In the genomic region with DNA sequence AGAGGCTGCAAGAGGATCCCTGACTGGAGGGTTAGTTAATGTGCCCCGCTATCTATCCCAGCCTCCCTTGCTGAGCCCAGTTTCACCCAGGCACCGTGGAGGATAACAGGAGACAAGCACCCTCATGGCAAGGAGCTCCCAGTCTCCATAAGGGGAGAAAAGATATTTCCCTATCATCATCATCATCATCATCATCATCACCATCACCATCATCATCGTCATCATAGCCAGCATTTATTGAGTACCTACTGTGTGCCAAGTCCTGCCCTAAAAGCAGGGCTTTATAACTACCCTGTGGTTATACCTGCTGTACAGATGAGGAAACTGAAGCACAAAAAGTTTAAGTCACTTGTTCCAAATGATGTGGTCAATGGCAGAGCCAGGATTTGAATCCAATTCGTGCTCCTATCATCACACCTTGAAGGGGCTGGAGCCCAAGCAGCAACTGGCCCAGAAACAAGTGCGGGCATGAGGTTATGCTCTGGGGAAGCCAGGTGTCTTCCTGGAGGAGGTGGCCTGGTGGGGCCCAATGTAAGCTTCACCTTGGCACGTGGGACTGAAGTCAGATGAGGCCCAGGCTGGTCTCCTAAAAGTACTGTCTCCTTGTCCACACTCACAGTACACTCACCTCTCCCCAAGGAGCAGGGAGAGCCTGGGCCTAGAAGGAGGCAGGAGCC, we compare ENCODE assay signal across 34 cellular contexts. TPM values are rescaled to one million over a fixed set of nuclear protein-coding genes. Genes with fewer than 3 reads are reported as not detected.
"Had no signal": no experiment of that assay in that cellular context is flagged by ENCODE, and none has a peak within 500 bp of the region (broad histone marks: within the 10 kb centered on the region; RNA-seq: fewer than 3 reads in every experiment).

No MANE protein-coding gene starts in this region.

- DNase-seq: activated CD4-positive, alpha-beta T cell treated with anti-CD3 and anti-CD28 coated beads for 36 hours; activated CD4-positive, alpha-beta T cell treated with anti-CD3 and anti-CD28 coated beads, Interleukin-2, amount 10 ng/mL, durations not matched to agents 7 days and 5 days; activated CD4-positive, alpha-beta T cell treated with anti-CD3 and anti-CD28 coated beads, Interleukin-2, amount 50 U/mL, for 48 hours; activated CD8-positive, alpha-beta T cell treated with anti-CD3 and anti-CD28 coated beads, Interleukin-2, amount 10 ng/mL, durations not matched to agents 7 days and 5 days; activated gamma-delta T cell; activated naive CD4-positive, alpha-beta T cell treated with Interleukin-2 at 50 U/mL for 16 hours; activated naive CD8-positive, alpha-beta T cell treated with anti-CD3 and anti-CD28 coated beads, Interleukin-2, amount 10 ng/mL, durations not matched to agents 7 days and 5 days; activated T-cell treated with anti-CD3 and anti-CD28 coated beads, Interleukin-2, amount 50 U/mL, for 24 hours; amygdala; Kasumi-1; MM.1S; MV-4-11; NCI-H1092; NCI-H1436 treated with DMSO at 0.1 percent for 48 hours; NCI-H1694 treated with DMSO at 0.1 percent for 48 hours; NCI-H2029; NCI-H345; NCI-H524 treated with DMSO at 0.1 percent for 48 hours; SHP77; SJCRH30 had no signal

- ATAC-seq: activated CD4-positive, alpha-beta T cell treated with anti-CD3 and anti-CD28 coated beads for 36 hours; activated CD4-positive, CD25-positive, alpha-beta regulatory T cell treated with anti-CD3 and anti-CD28 coated beads, Interleukin-2, amount 50 U/mL, for 24 hours; activated CD8-positive, alpha-beta T cell treated with anti-CD3 and anti-CD28 coated beads, Interleukin-2, amount 10 ng/mL, durations not matched to agents 7 days and 5 days; Panc1; WTC11 had no signal

- H3K4me1 ChIP-seq: ascending aorta, SJCRH30 had no signal

- H3K4me3 ChIP-seq: ascending aorta, cardiac muscle cell, SJCRH30, SK-N-MC had no signal

- H3K9me3 ChIP-seq: ascending aorta, SJCRH30 had no signal

- H3K27me3 ChIP-seq: ascending aorta, cardiac muscle cell had no signal

- H3K4me3 Mint-ChIP-seq: activated CD4-positive, alpha-beta T cell treated with anti-CD3 and anti-CD28 coated beads for 36 hours; activated CD4-positive, alpha-beta T cell treated with anti-CD3 and anti-CD28 coated beads, Interleukin-2, amount 10 ng/mL, durations not matched to agents 7 days and 5 days; activated CD8-positive, alpha-beta T cell treated with anti-CD3 and anti-CD28 coated beads, Interleukin-2, amount 10 ng/mL, durations not matched to agents 7 days and 5 days; activated naive CD4-positive, alpha-beta T cell treated with anti-CD3 and anti-CD28 coated beads, Interleukin-2, amount 50 U/mL, for 24 hours; activated naive CD8-positive, alpha-beta T cell treated with anti-CD3 and anti-CD28 coated beads, Interleukin-2, amount 10 ng/mL, durations not matched to agents 7 days and 5 days; activated T-cell treated with anti-CD3 and anti-CD28 coated beads, Interleukin-2, amount 50 U/mL, for 24 hours; central memory CD8-positive, alpha-beta T cell; T-helper 1 cell treated with Interleukin-12 subunit alpha and Interleukin-12 subunit beta and Interleukin-4 antibody, amounts not matched to agents 30 μg/mL and 1 μg/mL, for 36 hours; T-helper 2 cell treated with Interferon-gamma antibody and Interleukin-4, amounts not matched to agents 5 μg/mL and 100 μg/mL, for 36 hours; WTC11 had no signal

- H3K4me1 Mint-ChIP-seq: activated CD4-positive, alpha-beta T cell treated with anti-CD3 and anti-CD28 coated beads for 36 hours; activated CD4-positive, alpha-beta T cell treated with anti-CD3 and anti-CD28 coated beads, Interleukin-2, amount 10 ng/mL, durations not matched to agents 7 days and 5 days; activated naive CD4-positive, alpha-beta T cell treated with anti-CD3 and anti-CD28 coated beads, Interleukin-2, amount 50 U/mL, for 24 hours; activated naive CD8-positive, alpha-beta T cell treated with anti-CD3 and anti-CD28 coated beads, Interleukin-2, amount 10 ng/mL, durations not matched to agents 7 days and 5 days; central memory CD8-positive, alpha-beta T cell had no signal

- H3K27ac Mint-ChIP-seq: activated CD4-positive, alpha-beta T cell treated with anti-CD3 and anti-CD28 coated beads for 36 hours; activated CD4-positive, alpha-beta T cell treated with anti-CD3 and anti-CD28 coated beads, Interleukin-2, amount 10 ng/mL, durations not matched to agents 7 days and 5 days; activated CD8-positive, alpha-beta T cell treated with anti-CD3 and anti-CD28 coated beads, Interleukin-2, amount 10 ng/mL, durations not matched to agents 7 days and 5 days; activated naive CD4-positive, alpha-beta T cell treated with anti-CD3 and anti-CD28 coated beads, Interleukin-2, amount 50 U/mL, for 24 hours; activated naive CD8-positive, alpha-beta T cell treated with anti-CD3 and anti-CD28 coated beads, Interleukin-2, amount 10 ng/mL, durations not matched to agents 7 days and 5 days; activated T-cell treated with anti-CD3 and anti-CD28 coated beads, Interleukin-2, amount 50 U/mL, for 24 hours; activated T-helper 2 cell treated with anti-CD3 and anti-CD28 coated beads, Interferon-gamma antibody, Interleukin-2, Interleukin-4, amounts not matched to agents 10 μg/mL and 5 μg/mL and 100 μg/mL, durations not matched to agents 14 hours and 24 hours and 36 hours; T-helper 1 cell treated with Interleukin-12 subunit alpha and Interleukin-12 subunit beta and Interleukin-4 antibody, amounts not matched to agents 30 μg/mL and 1 μg/mL, for 36 hours; T-helper 2 cell treated with Interferon-gamma antibody and Interleukin-4, amounts not matched to agents 5 μg/mL and 100 μg/mL, for 36 hours; WTC11 had no signal

- FAIRE-seq: TTC549 had no signal

- H3K27ac ChIP-seq: ascending aorta, cardiac muscle cell, SJCRH30, SK-N-MC had no signal

- H3K9me3 Mint-ChIP-seq: activated CD4-positive, alpha-beta T cell treated with anti-CD3 and anti-CD28 coated beads, Interleukin-2, amount 10 ng/mL, durations not matched to agents 7 days and 5 days; activated naive CD4-positive, alpha-beta T cell treated with anti-CD3 and anti-CD28 coated beads, Interleukin-2, amount 50 U/mL, for 24 hours; activated naive CD8-positive, alpha-beta T cell treated with anti-CD3 and anti-CD28 coated beads, Interleukin-2, amount 10 ng/mL, durations not matched to agents 7 days and 5 days; activated T-cell treated with anti-CD3 and anti-CD28 coated beads, Interleukin-2, amount 50 U/mL, for 24 hours; activated T-helper 2 cell treated with anti-CD3 and anti-CD28 coated beads, Interferon-gamma antibody, Interleukin-2, Interleukin-4, amounts not matched to agents 10 μg/mL and 5 μg/mL and 100 μg/mL, durations not matched to agents 14 hours and 24 hours and 36 hours; central memory CD8-positive, alpha-beta T cell; T-helper 1 cell treated with Interleukin-12 subunit alpha and Interleukin-12 subunit beta and Interleukin-4 antibody, amounts not matched to agents 30 μg/mL and 1 μg/mL, for 36 hours; T-helper 2 cell treated with Interferon-gamma antibody and Interleukin-4, amounts not matched to agents 5 μg/mL and 100 μg/mL, for 36 hours; WTC11 had no signal

- H3K36me3 ChIP-seq: ascending aorta, cardiac muscle cell, SJCRH30 had no signal

- H3K36me3 Mint-ChIP-seq: activated naive CD4-positive, alpha-beta T cell treated with anti-CD3 and anti-CD28 coated beads, Interleukin-2, amount 50 U/mL, for 24 hours; activated naive CD8-positive, alpha-beta T cell treated with anti-CD3 and anti-CD28 coated beads, Interleukin-2, amount 10 ng/mL, durations not matched to agents 7 days and 5 days; WTC11 had no signal

- H3K27me3 Mint-ChIP-seq: activated CD4-positive, alpha-beta T cell treated with anti-CD3 and anti-CD28 coated beads, Interleukin-2, amount 10 ng/mL, durations not matched to agents 7 days and 5 days; activated naive CD4-positive, alpha-beta T cell treated with anti-CD3 and anti-CD28 coated beads, Interleukin-2, amount 50 U/mL, for 24 hours had no signal

RNA-seq across cellular contexts. Expression of gene GLP1R, which starts 10.0 kb away (rescaled TPM):
- total RNA-seq: activated CD4-positive, alpha-beta T cell treated with anti-CD3 and anti-CD28 coated beads, Interleukin-2, amount 10 ng/mL, durations not matched to agents 7 days and 5 days; activated CD8-positive, alpha-beta T cell treated with anti-CD3 and anti-CD28 coated beads, Interleukin-2, amount 10 ng/mL, durations not matched to agents 7 days and 5 days; activated naive CD8-positive, alpha-beta T cell treated with anti-CD3 and anti-CD28 coated beads, Interleukin-2, amount 10 ng/mL, durations not matched to agents 7 days and 5 days; ascending aorta; NCI-H460; RPMI7951; SJCRH30 had no signal
